Comparison of ENCODE assay signal across 20 cellular contexts in genomic region chr2:53209679-53210473, GRCh38.
DNase-seq lines count a peak whose midpoint lies in the region; ATAC-seq and TF ChIP-seq lines count a peak whose summit lies in the region.
"Had no signal": no experiment of that assay in that cellular context is flagged by ENCODE, and none has a peak within 500 bp of the region (broad histone marks: within the 10 kb centered on the region; RNA-seq: fewer than 3 reads in every experiment).

No MANE protein-coding gene starts in this region.

- POLR2A ChIA-PET in PC-3 (lab: Charles Lee; ENCODE audit: unreplicated experiment): interaction anchor here (0.7 kb wide), 1 partner anchor 130 kb away, joined by 3 read pairs; no protein-coding TSS in a partner anchor

- no peak overlapping the region for H3K4me2 ChIP-seq in PC-3 (ENCODE audit: low read length)
- H3K4me2 ChIP-seq: BLaER1 had no signal

- intact Hi-C loops in left ventricle myocardium superior (cut with micrococcal nuclease): no loop called here
- intact Hi-C loops in left ventricle myocardium inferior (cut with micrococcal nuclease): no loop called here
- intact Hi-C loops in PC-3 (cut with micrococcal nuclease): no loop called here

- H3F3A ChIP-seq in PC-3 (ENCODE audit: low read length, unreplicated experiment): no peaks in the 10 kb centered on the region

- peak overlapping the region; percentile 29; the same call in 1 of the 2 replicates for H2AFZ ChIP-seq in PC-3 (ENCODE audit: low read length)

- no peaks in the 10 kb centered on the region for H3K36me3 ChIP-seq in left ventricle myocardium inferior
- H3K36me3 ChIP-seq in PC-3 (ENCODE audit: low read depth, low read length): no peaks in the 10 kb centered on the region
- H3K36me3 ChIP-seq: BLaER1, SJSA1 had no signal

- H3K9me3 ChIP-seq in left ventricle myocardium inferior (replicated peaks): peaks cover 14% of the 10 kb centered on the region
- no peaks in the 10 kb centered on the region for H3K9me3 ChIP-seq in PC-3 (ENCODE audit: low read length)
- H3K9me3 ChIP-seq: BLaER1, Caco-2, SJSA1 had no signal

- BruUV-seq in PC-3 (replicated peaks; lab: Mats Ljungman, UMichigan): no TSS peak

- H3K79me2 ChIP-seq in PC-3 (ENCODE audit: low read length): no peaks in the 10 kb centered on the region

- no peak overlapping the region for H3K9ac ChIP-seq in PC-3 (ENCODE audit: low read length)
- H3K9ac ChIP-seq: BLaER1 had no signal

- no peak overlapping the region for H3K4me3 ChIP-seq in left ventricle myocardium inferior
- H3K4me3 ChIP-seq in PC-3 (ENCODE audit: low read length): no peak overlapping the region
- H3K4me3 ChIP-seq: BLaER1, K562, SJSA1 had no signal

- H3K9me2 ChIP-seq in PC-3 (replicated peaks; ENCODE audit: low read length): no peaks in the 10 kb centered on the region

- TF ChIP-seq CTCF in left ventricle myocardium inferior (IDR thresholded peaks at IDR 0.05; ENCODE audit: borderline replicate concordance): no peak
- TF ChIP-seq CTCF in PC-3 (conservative IDR thresholded peaks at IDR 0.05; ENCODE audit: low read depth, low read length): no peak

- ATAC-seq in left ventricle myocardium superior: peak; percentile 65
- ATAC-seq in PC-3: peak; percentile 63
- no peak for ATAC-seq in HG03342 (IDR thresholded peaks at IDR 0.05; ENCODE audit: unreplicated experiment)
- ATAC-seq in SK-N-SH treated with all-trans-retinoic acid at 6 μM for 48 hours: no peak
- ATAC-seq: K562, Panc1 had no signal

- H3K27me3 ChIP-seq in left ventricle myocardium inferior (ENCODE audit: low read depth): no peaks in the 10 kb centered on the region
- H3K27me3 ChIP-seq in PC-3 (ENCODE audit: low read length): no peaks in the 10 kb centered on the region
- H3K27me3 ChIP-seq: BLaER1, SJSA1 had no signal

- H3K27ac ChIP-seq in left ventricle myocardium inferior (replicated peaks) (no peak overlapping the region), PC-3 (ENCODE audit: low read length) (no peak overlapping the region)
- H3K27ac ChIP-seq: BLaER1, SJSA1 had no signal

- DNase-seq in left ventricle myocardium superior (no peak), left ventricle myocardium inferior (no peak), PC-3 (no peak), left kidney (ENCODE audit: low read depth, low spot score) (peak; percentile 13), COLO668 (lab: John Stamatoyannopoulos, UW; ENCODE audit: unreplicated experiment) (no peak)
- DNase-seq: Caco-2; CD4-positive, alpha-beta T cell; DMS 273 treated with DMSO at 0.1 percent for 48 hours; DND-41; HFFc6; NCI-H1092 treated with DMSO at 0.1 percent for 48 hours; NCI-H1436 treated with DMSO at 0.1 percent for 48 hours; NCI-H1930; SW 1271 had no signal

- CTCF ChIA-PET in PC-3 (lab: Charles Lee): interaction anchor here (0.6 to 1.3 kb wide), 2 partner anchors 105 to 191 kb away, joined by 4 to 6 read pairs; no protein-coding TSS in a partner anchor

- H3K4me1 ChIP-seq in left ventricle myocardium inferior: peaks cover 34% of the 10 kb centered on the region
- H3K4me1 ChIP-seq in PC-3 (ENCODE audit: insufficient read depth, low read length): peaks cover 14% of the 10 kb centered on the region; the same call in 1 of the 2 replicates
- H3K4me1 ChIP-seq: BLaER1, Caco-2, SJSA1 had no signal

- no peaks in the 10 kb centered on the region for H4K20me1 ChIP-seq in PC-3 (ENCODE audit: low read length)
- H4K20me1 ChIP-seq: BLaER1 had no signal

TF ChIP-seq in SK-N-SH treated with all-trans-retinoic acid at 6 μM for 48 hours, 23 proteins besides CTCF, POLR2A, EP300 and RAD21:
- TF ChIP-seq CREB5 (CRISPR knock-in tag; IDR thresholded peaks at IDR 0.05; ENCODE audit: low read depth) (no peak), GLIS3 (CRISPR knock-in tag; IDR thresholded peaks at IDR 0.05) (no peak), TOX (CRISPR knock-in tag; IDR thresholded peaks at IDR 0.05; ENCODE audit: borderline replicate concordance) (no peak), ZFP30 (CRISPR knock-in tag; IDR thresholded peaks at IDR 0.05) (no peak), ESRRG (CRISPR knock-in tag; IDR thresholded peaks at IDR 0.05) (no peak), ZFP3 (CRISPR knock-in tag; IDR thresholded peaks at IDR 0.05) (no peak)
- TF ChIP-seq, protein P1, sequence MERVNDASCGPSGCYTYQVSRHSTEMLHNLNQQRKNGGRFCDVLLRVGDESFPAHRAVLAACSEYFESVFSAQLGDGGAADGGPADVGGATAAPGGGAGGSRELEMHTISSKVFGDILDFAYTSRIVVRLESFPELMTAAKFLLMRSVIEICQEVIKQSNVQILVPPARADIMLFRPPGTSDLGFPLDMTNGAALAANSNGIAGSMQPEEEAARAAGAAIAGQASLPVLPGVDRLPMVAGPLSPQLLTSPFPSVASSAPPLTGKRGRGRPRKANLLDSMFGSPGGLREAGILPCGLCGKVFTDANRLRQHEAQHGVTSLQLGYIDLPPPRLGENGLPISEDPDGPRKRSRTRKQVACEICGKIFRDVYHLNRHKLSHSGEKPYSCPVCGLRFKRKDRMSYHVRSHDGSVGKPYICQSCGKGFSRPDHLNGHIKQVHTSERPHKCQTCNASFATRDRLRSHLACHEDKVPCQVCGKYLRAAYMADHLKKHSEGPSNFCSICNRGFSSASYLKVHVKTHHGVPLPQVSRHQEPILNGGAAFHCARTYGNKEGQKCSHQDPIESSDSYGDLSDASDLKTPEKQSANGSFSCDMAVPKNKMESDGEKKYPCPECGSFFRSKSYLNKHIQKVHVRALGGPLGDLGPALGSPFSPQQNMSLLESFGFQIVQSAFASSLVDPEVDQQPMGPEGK (CRISPR knock-in tag; IDR thresholded peaks at IDR 0.05; ENCODE audit: borderline replicate concordance): no peak

Comparison
In these comparisons a context has a peak if more than half of its experiments do, and no peak if none do; other contexts are left out.
1. ATAC-seq: peak in left ventricle myocardium superior (single experiment) and PC-3 (single experiment); none in HG03342 (single experiment) and SK-N-SH treated with all-trans-retinoic acid at 6 μM for 48 hours (single experiment).